In the genomic region with DNA sequence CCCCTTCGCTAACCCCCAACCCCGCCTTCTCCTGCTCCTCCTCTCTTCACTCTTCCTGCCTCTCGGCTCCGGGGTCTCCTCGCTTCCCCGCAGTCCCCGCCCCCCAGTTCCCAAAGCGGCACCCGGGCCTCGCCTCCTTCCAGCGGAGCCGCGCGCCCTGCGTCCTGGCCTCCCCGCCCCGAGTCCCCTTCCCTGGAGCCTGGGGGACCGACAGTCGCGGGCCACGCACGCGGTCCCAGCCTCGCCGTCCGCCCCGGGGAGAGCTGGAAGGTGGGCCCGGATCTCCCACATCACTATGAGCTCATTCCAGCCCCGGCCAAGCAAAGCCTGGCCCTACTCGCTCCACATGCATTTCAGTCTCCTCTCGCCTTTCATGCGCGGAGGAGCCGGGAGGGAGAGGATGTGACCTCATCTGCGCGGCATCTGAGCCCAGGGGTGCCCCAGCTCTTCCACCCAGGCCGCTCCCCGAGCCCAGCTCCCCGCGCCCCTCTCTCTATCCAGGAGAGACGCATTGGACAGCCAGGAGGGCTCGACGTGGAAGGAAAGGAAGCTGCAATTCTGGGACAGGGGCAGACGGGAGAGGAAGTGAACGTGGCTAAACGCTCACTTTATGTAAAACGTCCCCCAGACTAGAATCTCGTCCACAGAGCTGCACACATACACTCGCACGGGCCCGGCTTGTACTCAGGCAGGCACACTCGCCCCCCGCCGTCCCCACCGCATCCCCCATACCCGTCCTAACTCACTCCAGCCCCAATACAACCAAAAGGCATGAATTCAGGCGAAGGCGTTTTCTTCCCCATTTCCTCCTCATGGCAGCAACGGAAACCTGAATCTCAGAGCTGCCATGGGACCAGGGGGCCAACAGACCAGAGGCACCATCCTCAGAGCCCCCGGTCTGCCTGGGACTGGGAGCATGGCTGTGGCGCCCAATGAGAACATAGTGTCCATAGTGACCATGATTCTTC, we compare ENCODE assay signal across 8 cellular contexts.
DNase-seq lines count a peak whose midpoint lies in the region; ATAC-seq and TF ChIP-seq lines count a peak whose summit lies in the region.

No MANE protein-coding gene starts in this region.

- CTCF ChIA-PET in RWPE1 (lab: Yijun Ruan, JAX): no interaction called here

- H3K9me3 Mint-ChIP-seq in naive thymus-derived CD8-positive, alpha-beta T cell: no peaks in the 10 kb centered on the region

- H3K27ac ChIP-seq in RWPE1: no peak overlapping the region

- ATAC-seq in GM18511 (IDR thresholded peaks at IDR 0.05; ENCODE audit: unreplicated experiment): peak; percentile 80
- peak; percentile 74 for ATAC-seq in HG03354 (IDR thresholded peaks at IDR 0.05; ENCODE audit: poor library complexity, severe bottlenecking, unreplicated experiment)
- ATAC-seq in esophagus mucosa: peak; percentile 73
- ATAC-seq in naive thymus-derived CD8-positive, alpha-beta T cell: peak; percentile 96 to 97

- DNase-seq in activated T-cell treated with anti-CD3 and anti-CD28 coated beads for 1 hour (ENCODE audit: low read depth) (peak; percentile 39), stromal cell of bone marrow (ENCODE audit: low read depth) (peak; percentile 8), RWPE1 (ENCODE audit: low spot score) (no peak), NCI-H2227 treated with DMSO at 0.1 percent for 48 hours (lab: John Stamatoyannopoulos, UW) (no peak)
- peak; percentile 29 to 78 (median 48) for DNase-seq in naive thymus-derived CD8-positive, alpha-beta T cell

- peak overlapping the region; percentile 85 to 96 (median 91) for H3K27ac Mint-ChIP-seq in naive thymus-derived CD8-positive, alpha-beta T cell

- H3K36me3 Mint-ChIP-seq in naive thymus-derived CD8-positive, alpha-beta T cell: no peaks in the 10 kb centered on the region

- peaks cover 10 to 30% (median 15%) of the 10 kb centered on the region in 4 donors for H3K4me1 Mint-ChIP-seq in naive thymus-derived CD8-positive, alpha-beta T cell

- H3K4me3 Mint-ChIP-seq in naive thymus-derived CD8-positive, alpha-beta T cell: peak overlapping the region; percentile 81 to 95 (median 92)

- TF ChIP-seq CTCF in RWPE1 (conservative IDR thresholded peaks at IDR 0.05; ENCODE audit: low read depth): no peak

- peaks cover 0 to 2% (median 0%) of the 10 kb centered on the region in 5 donors for H3K27me3 Mint-ChIP-seq in naive thymus-derived CD8-positive, alpha-beta T cell

- POLR2A ChIA-PET in naive thymus-derived CD8-positive, alpha-beta T cell (lab: Charles Lee): interaction anchor here (0.6 to 2.6 kb wide), 8 partner anchors 23 to 175 kb away, joined by 3 to 14 read pairs (median 4); a partner anchor contains a TSS
- POLR2A ChIA-PET in RWPE1 (lab: Yijun Ruan, JAX; ENCODE audit: low non-redundant PET): no interaction called here

Comparison
In these comparisons a context has a peak if more than half of its experiments do, and no peak if none do; other contexts are left out.
1. DNase-seq: peak in activated T-cell treated with anti-CD3 and anti-CD28 coated beads for 1 hour (single experiment), naive thymus-derived CD8-positive, alpha-beta T cell (10 of 10) and stromal cell of bone marrow (single experiment); none in RWPE1 (single experiment) and NCI-H2227 treated with DMSO at 0.1 percent for 48 hours (single experiment).
2. Peak in every context shown above with its lines, with median percentiles within 50 percentile points of each other: ATAC-seq.